13 cellular contexts compared by ENCODE assay signal in genomic region chr5:56851258-56851941, GRCh38. TPM values are rescaled to one million over a fixed set of nuclear protein-coding genes. Genes with fewer than 3 reads are reported as not detected.
DNase-seq lines count a peak whose midpoint lies in the region; ATAC-seq, FAIRE-seq and TF ChIP-seq lines count a peak whose summit lies in the region.
"Had no signal": no experiment of that assay in that cellular context is flagged by ENCODE, and none has a peak within 500 bp of the region (broad histone marks: within the 10 kb centered on the region; RNA-seq: fewer than 3 reads in every experiment).

No MANE protein-coding gene starts in this region.

- TF ChIP-seq RAD21 in A549 (conservative IDR thresholded peaks at IDR 0.05 in 1 of 2, IDR thresholded peaks at IDR 0.05 in 1 of 2) = no peak

- H3K4me1 Mint-ChIP-seq in dendritic cell treated with granulocyte-macrophage colony-stimulating factor and Interleukin-4, amounts not matched to agents 40 ng/mL and 50 ng/mL, for 4 days (ENCODE audit: low read depth) = peaks cover 67% of the 10 kb centered on the region

- 58% methylated on average over 6 of the region's 6 CpGs for WGBS in A549 (ENCODE audit: missing lambda C conversion rate)
- 40 to 61% methylated on average over 6 of the region's 6 CpGs for WGBS in lung, 2 donors
- 50 to 59% (median 56%) methylated on average over 6 of the region's 6 CpGs for WGBS in psoas muscle, 3 donors

- TF ChIP-seq EP300 in A549 (IDR thresholded peaks at IDR 0.05) = no peak

- H3K9me3 ChIP-seq in A549 (no peaks in the 10 kb centered on the region), lung (ENCODE audit: control insufficient read depth in 2 of 2, insufficient read depth in 1 of 2, low read length in 1 of 2) (no peaks in the 10 kb centered on the region), psoas muscle (no peaks in the 10 kb centered on the region)

- H3K4me3 ChIP-seq in A549 (no peak overlapping the region), KMS-11 (IDR thresholded peaks at IDR 0.05; ENCODE audit: insufficient read depth, low read depth, low read length) (no peak overlapping the region), lung (no peak overlapping the region), psoas muscle (no peak overlapping the region)

- no peaks in the 10 kb centered on the region for H3K27me3 ChIP-seq in KMS-11 (ENCODE audit: insufficient read depth, low read depth)
- H3K27me3 ChIP-seq in lung (ENCODE audit: control insufficient read depth, insufficient read depth) = no peaks in the 10 kb centered on the region
- no peaks in the 10 kb centered on the region for H3K27me3 ChIP-seq in psoas muscle (ENCODE audit: insufficient read depth in 3 of 3, low read length in 2 of 3)

- TF ChIP-seq CTCF in A549 (IDR thresholded peaks at IDR 0.05) = no peak
- TF ChIP-seq CTCF in KMS-11 (conservative IDR thresholded peaks at IDR 0.05; ENCODE audit: low read depth, low read length) = no peak
- TF ChIP-seq CTCF in lung (IDR thresholded peaks at IDR 0.05; ENCODE audit: control extremely low read depth, extremely low read depth) = no peak
- TF ChIP-seq CTCF in psoas muscle (IDR thresholded peaks at IDR 0.05) = no peak

- DNase-seq in A549 (ENCODE audit: low read depth in 1 of 2, low spot score in 1 of 2) = no peak
- no peak for DNase-seq in lung (ENCODE audit: low spot score)
- DNase-seq in psoas muscle = no peak
- DNase-seq in NAMALWA (ENCODE audit: low spot score) = no peak
- DNase-seq: NCI-H187 treated with DMSO at 0.1 percent for 48 hours, SHP77 treated with DMSO at 0.1 percent for 48 hours had no signal

- H3K9ac ChIP-seq in KMS-11 = no peak overlapping the region

- no peak overlapping the region for H2AFZ ChIP-seq in KMS-11 (ENCODE audit: low read depth)

- H3K4me3 Mint-ChIP-seq in dendritic cell treated with granulocyte-macrophage colony-stimulating factor and Interleukin-4, amounts not matched to agents 40 ng/mL and 50 ng/mL, for 4 days = no peak overlapping the region

- no peaks in the 10 kb centered on the region for H3K27me3 Mint-ChIP-seq in dendritic cell treated with granulocyte-macrophage colony-stimulating factor and Interleukin-4, amounts not matched to agents 40 ng/mL and 50 ng/mL, for 4 days

- no peak for FAIRE-seq in A549 (lab: Jason Lieb, UNC)
- FAIRE-seq: endometrium, H1 had no signal

- no peaks in the 10 kb centered on the region for H3K36me3 ChIP-seq in KMS-11 (ENCODE audit: insufficient read depth)
- peaks cover 0 to 1% of the 10 kb centered on the region in 2 donors for H3K36me3 ChIP-seq in lung (ENCODE audit: control insufficient read depth in 2 of 2, insufficient read depth in 2 of 2, low read length in 2 of 2)
- H3K36me3 ChIP-seq in psoas muscle (ENCODE audit: insufficient read depth in 1 of 2, low read depth in 1 of 2) = no peaks in the 10 kb centered on the region

- intact Hi-C loops in dendritic cell treated with granulocyte-macrophage colony-stimulating factor and Interleukin-4, amounts not matched to agents 40 ng/mL and 50 ng/mL, for 4 days (cut with micrococcal nuclease) = no loop called here
- intact Hi-C loops in psoas muscle (cut with DNase I) = no loop called here

- peak overlapping the region; percentile 10 for H3K27ac Mint-ChIP-seq in dendritic cell treated with granulocyte-macrophage colony-stimulating factor and Interleukin-4, amounts not matched to agents 40 ng/mL and 50 ng/mL, for 4 days

- H3K36me3 Mint-ChIP-seq in dendritic cell treated with granulocyte-macrophage colony-stimulating factor and Interleukin-4, amounts not matched to agents 40 ng/mL and 50 ng/mL, for 4 days (ENCODE audit: low read depth) = peaks cover 9% of the 10 kb centered on the region

- POLR2A ChIA-PET in A549 (lab: Yijun Ruan, JAX) = no interaction called here

- no peak overlapping the region for H3K27ac ChIP-seq in A549
- no peak overlapping the region for H3K27ac ChIP-seq in KMS-11
- peak overlapping the region in 1 of 2 donors; percentile 72 for H3K27ac ChIP-seq in lung (ENCODE audit: low read depth in 1 of 2, low read length in 1 of 2)
- H3K27ac ChIP-seq in psoas muscle = no peak overlapping the region
- H3K27ac ChIP-seq: HL-60 had no signal

- H3K4me1 ChIP-seq in A549 = peaks cover 14% of the 10 kb centered on the region; the same call in 2 of the 3 replicates
- H3K4me1 ChIP-seq in KMS-11 (ENCODE audit: low read depth, poor library complexity, severe bottlenecking) = peaks cover 79% of the 10 kb centered on the region
- peaks cover 8 to 27% of the 10 kb centered on the region in 2 donors for H3K4me1 ChIP-seq in lung (ENCODE audit: control insufficient read depth in 2 of 2, insufficient read depth in 2 of 2, low read length in 2 of 2)
- H3K4me1 ChIP-seq in psoas muscle = peaks cover 29% of the 10 kb centered on the region

- H3K4me2 ChIP-seq in A549 (peak overlapping the region; percentile 6; the same call in 1 of the 3 replicates), KMS-11 (peak overlapping the region; percentile 37)

- ATAC-seq in A549 (peak in 1 of 2 experiments; percentile 30; a peak in 1 of 6 replicates), lung (ENCODE audit: insufficient read depth, low FRiP score) (peak; percentile 59), psoas muscle (no peak), HG02623 (IDR thresholded peaks at IDR 0.05; ENCODE audit: unreplicated experiment) (no peak), GM18909 (IDR thresholded peaks at IDR 0.05; ENCODE audit: poor library complexity, unreplicated experiment) (no peak)

- no peaks in the 10 kb centered on the region for H3K9me3 Mint-ChIP-seq in dendritic cell treated with granulocyte-macrophage colony-stimulating factor and Interleukin-4, amounts not matched to agents 40 ng/mL and 50 ng/mL, for 4 days

- CTCF ChIA-PET in A549 (lab: Yijun Ruan, JAX) = interaction anchor here (1.2 to 1.7 kb wide), 3 partner anchors 13 to 582 kb away, joined by 4 to 7 read pairs (median 4); no protein-coding TSS in a partner anchor

- peaks cover 4% of the 10 kb centered on the region; the same call in 1 of the 2 replicates for H4K20me1 ChIP-seq in KMS-11 (ENCODE audit: insufficient read depth)

- TF ChIP-seq POLR2A in A549 (IDR thresholded peaks at IDR 0.05; ENCODE audit: low read length) = no peak

- H3K79me2 ChIP-seq in KMS-11 (ENCODE audit: insufficient read depth, low read depth) = peaks cover 92% of the 10 kb centered on the region

TF ChIP-seq in A549, 52 proteins besides CTCF, POLR2A, EP300 and RAD21:
- TF ChIP-seq MYC (IDR thresholded peaks at IDR 0.05; ENCODE audit: borderline replicate concordance, low read length) = no peak
- TF ChIP-seq EHMT2 (IDR thresholded peaks at IDR 0.05; ENCODE audit: low read depth) = no peak

RNA-seq across cellular contexts. Expression of gene MAP3K1, which starts 36.1 kb away (rescaled TPM):
- polyA plus RNA-seq in A549 (2011; rRNA removed) = 4.5 and 5.1 TPM in 2 replicates
- polyA plus RNA-seq in A549 (2012; cell fraction: cytosol; rRNA removed) = 0.62 and 0.75 TPM in 2 replicates
- polyA plus RNA-seq in A549 (2012; cell fraction: nucleus; rRNA removed) = 0.85 and 1.2 TPM in 2 replicates
- polyA plus RNA-seq in A549 (2017; fragmentation: RNase III; extraction: RNeasy Plus Mini Kit Qiagen cat#74134 plus additional on column Dnase treatment) = 1.8 to 2.1 TPM (median 1.9 TPM) in 3 replicates
- 6.8 and 7.9 TPM in 2 replicates for polyA minus RNA-seq in A549 (2011; rRNA and poly(A)+ RNA removed)
- 10 to 100 TPM; 21.4 to 55.2 TPM for total RNA-seq in lung
- polyA plus RNA-seq in lung = 10 to 100 TPM in 1 of 2 donors, 1 to 10 TPM in 1; 7.7 to 10.6 TPM
- total RNA-seq in psoas muscle = 1 to 10 TPM; 3.0 to 5.2 (median 4.2) TPM
- polyA plus RNA-seq in psoas muscle = 1 to 10 TPM in 2 of 3 donors, under 1 TPM in 1; 0.97 to 1.5 (median 1.5) TPM

RNA-seq across cellular contexts. Expression of gene SETD9, which starts 58.0 kb away (rescaled TPM):
- polyA plus RNA-seq in A549 (2011; rRNA removed) = 9.4 and 13.1 TPM in 2 replicates
- 3.6 and 4.3 TPM in 2 replicates for polyA plus RNA-seq in A549 (2012; cell fraction: cytosol; rRNA removed)
- 1.2 and 1.9 TPM in 2 replicates for polyA plus RNA-seq in A549 (2012; cell fraction: nucleus; rRNA removed)
- 8.5 to 9.4 TPM (median 8.7 TPM) in 3 replicates for polyA plus RNA-seq in A549 (2017; fragmentation: RNase III; extraction: RNeasy Plus Mini Kit Qiagen cat#74134 plus additional on column Dnase treatment)
- polyA minus RNA-seq in A549 (2011; rRNA and poly(A)+ RNA removed) = 2.9 and 3.0 TPM in 2 replicates
- total RNA-seq in lung = 10 to 100 TPM in 1 of 2 donors, 1 to 10 TPM in 1; 9.6 to 10.4 TPM
- 1 to 10 TPM; 7.5 to 9.6 TPM for polyA plus RNA-seq in lung
- total RNA-seq in psoas muscle = 10 to 100 TPM in 2 of 4 donors, 1 to 10 TPM in 2; 4.9 to 16.3 (median 11.0) TPM
- polyA plus RNA-seq in psoas muscle = 10 to 100 TPM; 10.1 to 14.7 (median 11.1) TPM
